Comparison of ENCODE assay signal across 1 cellular context in the genomic region with DNA sequence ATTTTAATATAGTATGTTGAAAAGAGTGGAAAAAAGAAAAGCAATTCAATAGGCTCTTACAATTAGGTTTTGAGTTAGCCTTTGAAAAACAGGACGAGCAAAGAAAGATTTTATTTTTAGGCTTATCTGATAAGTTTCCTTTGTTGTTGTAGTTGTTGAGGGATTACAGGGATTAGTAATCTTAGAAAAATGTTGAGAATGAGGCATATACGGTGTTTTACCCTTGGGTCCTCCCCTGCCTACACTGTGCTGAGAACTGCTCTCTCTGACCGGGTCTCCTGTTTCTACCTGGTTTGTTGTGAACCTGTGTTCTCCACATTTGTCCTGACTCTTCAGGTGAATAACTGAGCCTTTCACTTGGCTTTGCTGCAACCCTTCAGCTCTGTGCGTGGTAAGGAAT.
TF ChIP-seq lines count a peak whose summit lies in the region.

No MANE protein-coding gene starts in this region.

TF ChIP-seq in GM12878, 131 proteins besides CTCF, POLR2A, EP300 and RAD21:
- TF ChIP-seq BMI1 (IDR thresholded peaks at IDR 0.05; ENCODE audit: borderline replicate concordance) (no peak), JUND (IDR thresholded peaks at IDR 0.05; ENCODE audit: low read depth, low read length) (no peak), FOS (IDR thresholded peaks at IDR 0.05; ENCODE audit: borderline replicate concordance, extremely low read depth, insufficient read length) (no peak), ATF7 (IDR thresholded peaks at IDR 0.05; ENCODE audit: low read depth) (no peak), RCOR1 (conservative IDR thresholded peaks at IDR 0.05; ENCODE audit: low read depth, low read length) (no peak), STAT1 (conservative IDR thresholded peaks at IDR 0.05) (no peak), ZNF274 (IDR thresholded peaks at IDR 0.05; ENCODE audit: insufficient read depth, insufficient read length) (no peak), TARDBP (IDR thresholded peaks at IDR 0.05; ENCODE audit: borderline replicate concordance) (no peak), SUPT20H (IDR thresholded peaks at IDR 0.05; ENCODE audit: borderline replicate concordance, control insufficient read depth, low read depth, low read length) (no peak)
